ENCODE assay signal across 1 cellular context in genomic region chr6:3723251-3723650, GRCh38.
TF ChIP-seq lines count a peak whose summit lies in the region.

No MANE protein-coding gene starts in this region.

TF ChIP-seq in GM23338, 12 proteins besides CTCF, POLR2A, EP300 and RAD21 (continued from another document):
- TF ChIP-seq ZNF462 (CRISPR knock-in tag; IDR thresholded peaks at IDR 0.05) (no peak), EZH2 (IDR thresholded peaks at IDR 0.05; ENCODE audit: low read depth, unreplicated experiment) (no peak), EZH2phosphoT487 (IDR thresholded peaks at IDR 0.05; ENCODE audit: unreplicated experiment) (no peak), NANOG (IDR thresholded peaks at IDR 0.05; ENCODE audit: borderline replicate concordance) (no peak), CREB1 (CRISPR knock-in tag; IDR thresholded peaks at IDR 0.05; ENCODE audit: low read depth) (no peak), ZNF114 (CRISPR knock-in tag; IDR thresholded peaks at IDR 0.05) (no peak)
